In the genomic region with DNA sequence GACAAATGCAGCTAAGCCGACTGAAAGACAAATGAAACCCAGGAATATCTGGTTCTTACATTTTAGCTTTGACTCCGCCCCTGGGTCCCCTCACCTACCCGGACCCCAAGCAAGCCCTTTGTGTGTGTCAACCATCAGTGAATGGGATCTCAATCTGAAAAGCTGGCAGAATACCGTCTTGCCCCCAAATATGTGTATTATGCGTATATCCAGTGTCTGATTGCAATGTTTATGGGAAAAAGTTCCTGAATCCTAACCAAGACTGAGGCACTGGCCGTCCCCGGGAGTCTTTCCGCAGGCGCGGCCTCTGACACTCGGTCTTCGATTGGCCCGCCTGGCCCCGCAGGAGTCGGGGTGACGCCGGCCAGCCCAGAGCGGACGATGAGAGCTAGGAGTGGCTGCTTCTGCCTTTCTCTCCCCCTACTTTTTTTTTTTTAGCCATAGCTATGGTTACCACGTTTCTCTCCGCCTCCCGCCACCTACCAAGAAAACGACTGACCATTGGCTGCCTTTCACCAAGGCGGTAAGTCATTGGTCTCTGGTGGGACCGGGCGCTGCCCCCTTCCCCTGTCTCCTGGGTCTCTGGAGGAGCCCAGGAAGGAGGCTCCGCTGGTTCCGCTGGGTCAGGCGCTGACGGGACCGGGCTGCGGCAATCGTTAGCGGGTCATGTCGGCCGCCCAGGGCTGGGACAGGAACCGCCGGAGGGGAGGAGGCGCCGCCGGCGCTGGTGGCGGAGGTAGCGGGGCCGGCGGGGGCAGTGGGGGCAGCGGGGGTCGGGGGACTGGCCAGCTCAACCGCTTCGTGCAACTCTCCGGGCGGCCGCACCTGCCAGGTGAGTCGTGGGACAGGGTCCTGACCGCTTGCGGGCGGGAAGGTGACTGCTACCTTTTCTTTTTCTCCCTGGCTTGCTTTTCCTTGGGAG, we compare ENCODE assay signal across 1 cellular context.
TF ChIP-seq lines count a peak whose summit lies in the region.

A gene with protein sequence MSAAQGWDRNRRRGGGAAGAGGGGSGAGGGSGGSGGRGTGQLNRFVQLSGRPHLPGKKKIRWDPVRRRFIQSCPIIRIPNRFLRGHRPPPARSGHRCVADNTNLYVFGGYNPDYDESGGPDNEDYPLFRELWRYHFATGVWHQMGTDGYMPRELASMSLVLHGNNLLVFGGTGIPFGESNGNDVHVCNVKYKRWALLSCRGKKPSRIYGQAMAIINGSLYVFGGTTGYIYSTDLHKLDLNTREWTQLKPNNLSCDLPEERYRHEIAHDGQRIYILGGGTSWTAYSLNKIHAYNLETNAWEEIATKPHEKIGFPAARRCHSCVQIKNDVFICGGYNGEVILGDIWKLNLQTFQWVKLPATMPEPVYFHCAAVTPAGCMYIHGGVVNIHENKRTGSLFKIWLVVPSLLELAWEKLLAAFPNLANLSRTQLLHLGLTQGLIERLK (plus strand): TSS at position 557 of the 922 bp plus-strand sequence. CDS start 110 bp downstream, at position 667.

TF ChIP-seq in HepG2, 621 proteins besides CTCF, POLR2A, EP300 and RAD21 (continued from another document and continues in another):
- TF ChIP-seq, protein P1, sequence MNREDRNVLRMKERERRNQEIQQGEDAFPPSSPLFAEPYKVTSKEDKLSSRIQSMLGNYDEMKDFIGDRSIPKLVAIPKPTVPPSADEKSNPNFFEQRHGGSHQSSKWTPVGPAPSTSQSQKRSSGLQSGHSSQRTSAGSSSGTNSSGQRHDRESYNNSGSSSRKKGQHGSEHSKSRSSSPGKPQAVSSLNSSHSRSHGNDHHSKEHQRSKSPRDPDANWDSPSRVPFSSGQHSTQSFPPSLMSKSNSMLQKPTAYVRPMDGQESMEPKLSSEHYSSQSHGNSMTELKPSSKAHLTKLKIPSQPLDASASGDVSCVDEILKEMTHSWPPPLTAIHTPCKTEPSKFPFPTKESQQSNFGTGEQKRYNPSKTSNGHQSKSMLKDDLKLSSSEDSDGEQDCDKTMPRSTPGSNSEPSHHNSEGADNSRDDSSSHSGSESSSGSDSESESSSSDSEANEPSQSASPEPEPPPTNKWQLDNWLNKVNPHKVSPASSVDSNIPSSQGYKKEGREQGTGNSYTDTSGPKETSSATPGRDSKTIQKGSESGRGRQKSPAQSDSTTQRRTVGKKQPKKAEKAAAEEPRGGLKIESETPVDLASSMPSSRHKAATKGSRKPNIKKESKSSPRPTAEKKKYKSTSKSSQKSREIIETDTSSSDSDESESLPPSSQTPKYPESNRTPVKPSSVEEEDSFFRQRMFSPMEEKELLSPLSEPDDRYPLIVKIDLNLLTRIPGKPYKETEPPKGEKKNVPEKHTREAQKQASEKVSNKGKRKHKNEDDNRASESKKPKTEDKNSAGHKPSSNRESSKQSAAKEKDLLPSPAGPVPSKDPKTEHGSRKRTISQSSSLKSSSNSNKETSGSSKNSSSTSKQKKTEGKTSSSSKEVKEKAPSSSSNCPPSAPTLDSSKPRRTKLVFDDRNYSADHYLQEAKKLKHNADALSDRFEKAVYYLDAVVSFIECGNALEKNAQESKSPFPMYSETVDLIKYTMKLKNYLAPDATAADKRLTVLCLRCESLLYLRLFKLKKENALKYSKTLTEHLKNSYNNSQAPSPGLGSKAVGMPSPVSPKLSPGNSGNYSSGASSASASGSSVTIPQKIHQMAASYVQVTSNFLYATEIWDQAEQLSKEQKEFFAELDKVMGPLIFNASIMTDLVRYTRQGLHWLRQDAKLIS (CRISPR knock-in tag; IDR thresholded peaks at IDR 0.05) = no peak
- TF ChIP-seq ZNF446 (CRISPR knock-in tag; IDR thresholded peaks at IDR 0.05) (no peak), MLLT10 (CRISPR knock-in tag; IDR thresholded peaks at IDR 0.05) (no peak), IKZF4 (CRISPR knock-in tag; IDR thresholded peaks at IDR 0.05; ENCODE audit: borderline replicate concordance, low read depth, not compliant biosample characterization) (no peak), PCBP1 (IDR thresholded peaks at IDR 0.05; ENCODE audit: borderline replicate concordance, low read depth, low read length) (0 out of 2 replicates have a peak, but pooled peaks have one; percentile 49), TBX3 (IDR thresholded peaks at IDR 0.05; ENCODE audit: borderline replicate concordance) (peak; percentile 62; the same call in 1 of the 2 replicates), JUNB (CRISPR knock-in tag; IDR thresholded peaks at IDR 0.05; ENCODE audit: borderline replicate concordance) (no peak), ZNF441 (CRISPR knock-in tag; IDR thresholded peaks at IDR 0.05; ENCODE audit: borderline replicate concordance) (peak; percentile 52; the same call in 1 of the 2 replicates), GFI1 (CRISPR knock-in tag; IDR thresholded peaks at IDR 0.05; ENCODE audit: borderline replicate concordance) (peak; percentile 43; the same call in 1 of the 2 replicates), ZFX (CRISPR knock-in tag; IDR thresholded peaks at IDR 0.05; ENCODE audit: low read depth) (peak; percentile 84), NCOR1 (IDR thresholded peaks at IDR 0.05; ENCODE audit: borderline replicate concordance, low read length) (no peak), ZNF510 (CRISPR knock-in tag; IDR thresholded peaks at IDR 0.05; ENCODE audit: low read depth) (peak; percentile 80; the same call in 1 of the 2 replicates), NFKBIZ (CRISPR knock-in tag; IDR thresholded peaks at IDR 0.05) (peak; percentile 74; the same call in 1 of the 2 replicates), ZNF891 (CRISPR knock-in tag; IDR thresholded peaks at IDR 0.05) (peak; percentile 50; the same call in 1 of the 2 replicates), ZSCAN9 (CRISPR knock-in tag; IDR thresholded peaks at IDR 0.05; ENCODE audit: borderline replicate concordance) (peak; percentile 59; the same call in 1 of the 2 replicates), ZNF12 (CRISPR knock-in tag; IDR thresholded peaks at IDR 0.05) (no peak), PHF21A (CRISPR knock-in tag; IDR thresholded peaks at IDR 0.05) (peak; percentile 89), PHF20 (CRISPR knock-in tag; IDR thresholded peaks at IDR 0.05) (peak; percentile 86), RBAK (CRISPR knock-in tag; IDR thresholded peaks at IDR 0.05) (0 out of 2 replicates have a peak, but pooled peaks have one; percentile 39), LCORL (IDR thresholded peaks at IDR 0.05) (no peak), LCORL (CRISPR knock-in tag; IDR thresholded peaks at IDR 0.05) (peak; percentile 70), ETV5 (CRISPR knock-in tag; IDR thresholded peaks at IDR 0.05; ENCODE audit: borderline replicate concordance) (peak; percentile 21; the same call in 1 of the 2 replicates), ZNF567 (CRISPR knock-in tag; IDR thresholded peaks at IDR 0.05; ENCODE audit: borderline replicate concordance) (0 out of 2 replicates have a peak, but pooled peaks have one; percentile 59)
- TF ChIP-seq, protein P2, sequence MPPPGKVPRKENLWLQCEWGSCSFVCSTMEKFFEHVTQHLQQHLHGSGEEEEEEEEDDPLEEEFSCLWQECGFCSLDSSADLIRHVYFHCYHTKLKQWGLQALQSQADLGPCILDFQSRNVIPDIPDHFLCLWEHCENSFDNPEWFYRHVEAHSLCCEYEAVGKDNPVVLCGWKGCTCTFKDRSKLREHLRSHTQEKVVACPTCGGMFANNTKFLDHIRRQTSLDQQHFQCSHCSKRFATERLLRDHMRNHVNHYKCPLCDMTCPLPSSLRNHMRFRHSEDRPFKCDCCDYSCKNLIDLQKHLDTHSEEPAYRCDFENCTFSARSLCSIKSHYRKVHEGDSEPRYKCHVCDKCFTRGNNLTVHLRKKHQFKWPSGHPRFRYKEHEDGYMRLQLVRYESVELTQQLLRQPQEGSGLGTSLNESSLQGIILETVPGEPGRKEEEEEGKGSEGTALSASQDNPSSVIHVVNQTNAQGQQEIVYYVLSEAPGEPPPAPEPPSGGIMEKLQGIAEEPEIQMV (CRISPR knock-in tag; IDR thresholded peaks at IDR 0.05; ENCODE audit: low read depth) = peak; percentile 76; the same call in 1 of the 2 replicates
- TF ChIP-seq, protein P3, sequence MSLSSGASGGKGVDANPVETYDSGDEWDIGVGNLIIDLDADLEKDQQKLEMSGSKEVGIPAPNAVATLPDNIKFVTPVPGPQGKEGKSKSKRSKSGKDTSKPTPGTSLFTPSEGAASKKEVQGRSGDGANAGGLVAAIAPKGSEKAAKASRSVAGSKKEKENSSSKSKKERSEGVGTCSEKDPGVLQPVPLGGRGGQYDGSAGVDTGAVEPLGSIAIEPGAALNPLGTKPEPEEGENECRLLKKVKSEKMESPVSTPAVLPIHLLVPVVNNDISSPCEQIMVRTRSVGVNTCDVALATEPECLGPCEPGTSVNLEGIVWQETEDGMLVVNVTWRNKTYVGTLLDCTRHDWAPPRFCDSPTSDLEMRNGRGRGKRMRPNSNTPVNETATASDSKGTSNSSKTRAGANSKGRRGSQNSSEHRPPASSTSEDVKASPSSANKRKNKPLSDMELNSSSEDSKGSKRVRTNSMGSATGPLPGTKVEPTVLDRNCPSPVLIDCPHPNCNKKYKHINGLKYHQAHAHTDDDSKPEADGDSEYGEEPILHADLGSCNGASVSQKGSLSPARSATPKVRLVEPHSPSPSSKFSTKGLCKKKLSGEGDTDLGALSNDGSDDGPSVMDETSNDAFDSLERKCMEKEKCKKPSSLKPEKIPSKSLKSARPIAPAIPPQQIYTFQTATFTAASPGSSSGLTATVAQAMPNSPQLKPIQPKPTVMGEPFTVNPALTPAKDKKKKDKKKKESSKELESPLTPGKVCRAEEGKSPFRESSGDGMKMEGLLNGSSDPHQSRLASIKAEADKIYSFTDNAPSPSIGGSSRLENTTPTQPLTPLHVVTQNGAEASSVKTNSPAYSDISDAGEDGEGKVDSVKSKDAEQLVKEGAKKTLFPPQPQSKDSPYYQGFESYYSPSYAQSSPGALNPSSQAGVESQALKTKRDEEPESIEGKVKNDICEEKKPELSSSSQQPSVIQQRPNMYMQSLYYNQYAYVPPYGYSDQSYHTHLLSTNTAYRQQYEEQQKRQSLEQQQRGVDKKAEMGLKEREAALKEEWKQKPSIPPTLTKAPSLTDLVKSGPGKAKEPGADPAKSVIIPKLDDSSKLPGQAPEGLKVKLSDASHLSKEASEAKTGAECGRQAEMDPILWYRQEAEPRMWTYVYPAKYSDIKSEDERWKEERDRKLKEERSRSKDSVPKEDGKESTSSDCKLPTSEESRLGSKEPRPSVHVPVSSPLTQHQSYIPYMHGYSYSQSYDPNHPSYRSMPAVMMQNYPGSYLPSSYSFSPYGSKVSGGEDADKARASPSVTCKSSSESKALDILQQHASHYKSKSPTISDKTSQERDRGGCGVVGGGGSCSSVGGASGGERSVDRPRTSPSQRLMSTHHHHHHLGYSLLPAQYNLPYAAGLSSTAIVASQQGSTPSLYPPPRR (CRISPR knock-in tag; IDR thresholded peaks at IDR 0.05; ENCODE audit: borderline replicate concordance) = peak; percentile 45; the same call in 1 of the 2 replicates
- TF ChIP-seq, protein P4, sequence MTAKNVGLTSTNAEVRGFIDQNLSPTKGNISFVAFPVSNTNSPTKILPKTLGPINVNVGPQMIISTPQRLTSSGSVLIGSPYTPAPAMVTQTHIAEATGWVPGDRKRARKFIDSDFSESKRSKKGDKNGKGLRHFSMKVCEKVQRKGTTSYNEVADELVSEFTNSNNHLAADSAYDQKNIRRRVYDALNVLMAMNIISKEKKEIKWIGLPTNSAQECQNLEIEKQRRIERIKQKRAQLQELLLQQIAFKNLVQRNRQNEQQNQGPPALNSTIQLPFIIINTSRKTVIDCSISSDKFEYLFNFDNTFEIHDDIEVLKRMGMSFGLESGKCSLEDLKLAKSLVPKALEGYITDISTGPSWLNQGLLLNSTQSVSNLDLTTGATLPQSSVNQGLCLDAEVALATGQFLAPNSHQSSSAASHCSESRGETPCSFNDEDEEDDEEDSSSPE (CRISPR knock-in tag; IDR thresholded peaks at IDR 0.05) = peak; percentile 26; the same call in 1 of the 2 replicates
- TF ChIP-seq, protein P5, sequence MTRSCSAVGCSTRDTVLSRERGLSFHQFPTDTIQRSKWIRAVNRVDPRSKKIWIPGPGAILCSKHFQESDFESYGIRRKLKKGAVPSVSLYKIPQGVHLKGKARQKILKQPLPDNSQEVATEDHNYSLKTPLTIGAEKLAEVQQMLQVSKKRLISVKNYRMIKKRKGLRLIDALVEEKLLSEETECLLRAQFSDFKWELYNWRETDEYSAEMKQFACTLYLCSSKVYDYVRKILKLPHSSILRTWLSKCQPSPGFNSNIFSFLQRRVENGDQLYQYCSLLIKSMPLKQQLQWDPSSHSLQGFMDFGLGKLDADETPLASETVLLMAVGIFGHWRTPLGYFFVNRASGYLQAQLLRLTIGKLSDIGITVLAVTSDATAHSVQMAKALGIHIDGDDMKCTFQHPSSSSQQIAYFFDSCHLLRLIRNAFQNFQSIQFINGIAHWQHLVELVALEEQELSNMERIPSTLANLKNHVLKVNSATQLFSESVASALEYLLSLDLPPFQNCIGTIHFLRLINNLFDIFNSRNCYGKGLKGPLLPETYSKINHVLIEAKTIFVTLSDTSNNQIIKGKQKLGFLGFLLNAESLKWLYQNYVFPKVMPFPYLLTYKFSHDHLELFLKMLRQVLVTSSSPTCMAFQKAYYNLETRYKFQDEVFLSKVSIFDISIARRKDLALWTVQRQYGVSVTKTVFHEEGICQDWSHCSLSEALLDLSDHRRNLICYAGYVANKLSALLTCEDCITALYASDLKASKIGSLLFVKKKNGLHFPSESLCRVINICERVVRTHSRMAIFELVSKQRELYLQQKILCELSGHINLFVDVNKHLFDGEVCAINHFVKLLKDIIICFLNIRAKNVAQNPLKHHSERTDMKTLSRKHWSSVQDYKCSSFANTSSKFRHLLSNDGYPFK (CRISPR knock-in tag; IDR thresholded peaks at IDR 0.05; ENCODE audit: borderline replicate concordance) = peak; percentile 90
- TF ChIP-seq, protein P6, sequence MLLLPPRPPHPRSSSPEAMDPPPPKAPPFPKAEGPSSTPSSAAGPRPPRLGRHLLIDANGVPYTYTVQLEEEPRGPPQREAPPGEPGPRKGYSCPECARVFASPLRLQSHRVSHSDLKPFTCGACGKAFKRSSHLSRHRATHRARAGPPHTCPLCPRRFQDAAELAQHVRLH (CRISPR knock-in tag; IDR thresholded peaks at IDR 0.05; ENCODE audit: borderline replicate concordance, low read depth) = peak; percentile 82; the same call in 1 of the 2 replicates
- TF ChIP-seq, protein P7, sequence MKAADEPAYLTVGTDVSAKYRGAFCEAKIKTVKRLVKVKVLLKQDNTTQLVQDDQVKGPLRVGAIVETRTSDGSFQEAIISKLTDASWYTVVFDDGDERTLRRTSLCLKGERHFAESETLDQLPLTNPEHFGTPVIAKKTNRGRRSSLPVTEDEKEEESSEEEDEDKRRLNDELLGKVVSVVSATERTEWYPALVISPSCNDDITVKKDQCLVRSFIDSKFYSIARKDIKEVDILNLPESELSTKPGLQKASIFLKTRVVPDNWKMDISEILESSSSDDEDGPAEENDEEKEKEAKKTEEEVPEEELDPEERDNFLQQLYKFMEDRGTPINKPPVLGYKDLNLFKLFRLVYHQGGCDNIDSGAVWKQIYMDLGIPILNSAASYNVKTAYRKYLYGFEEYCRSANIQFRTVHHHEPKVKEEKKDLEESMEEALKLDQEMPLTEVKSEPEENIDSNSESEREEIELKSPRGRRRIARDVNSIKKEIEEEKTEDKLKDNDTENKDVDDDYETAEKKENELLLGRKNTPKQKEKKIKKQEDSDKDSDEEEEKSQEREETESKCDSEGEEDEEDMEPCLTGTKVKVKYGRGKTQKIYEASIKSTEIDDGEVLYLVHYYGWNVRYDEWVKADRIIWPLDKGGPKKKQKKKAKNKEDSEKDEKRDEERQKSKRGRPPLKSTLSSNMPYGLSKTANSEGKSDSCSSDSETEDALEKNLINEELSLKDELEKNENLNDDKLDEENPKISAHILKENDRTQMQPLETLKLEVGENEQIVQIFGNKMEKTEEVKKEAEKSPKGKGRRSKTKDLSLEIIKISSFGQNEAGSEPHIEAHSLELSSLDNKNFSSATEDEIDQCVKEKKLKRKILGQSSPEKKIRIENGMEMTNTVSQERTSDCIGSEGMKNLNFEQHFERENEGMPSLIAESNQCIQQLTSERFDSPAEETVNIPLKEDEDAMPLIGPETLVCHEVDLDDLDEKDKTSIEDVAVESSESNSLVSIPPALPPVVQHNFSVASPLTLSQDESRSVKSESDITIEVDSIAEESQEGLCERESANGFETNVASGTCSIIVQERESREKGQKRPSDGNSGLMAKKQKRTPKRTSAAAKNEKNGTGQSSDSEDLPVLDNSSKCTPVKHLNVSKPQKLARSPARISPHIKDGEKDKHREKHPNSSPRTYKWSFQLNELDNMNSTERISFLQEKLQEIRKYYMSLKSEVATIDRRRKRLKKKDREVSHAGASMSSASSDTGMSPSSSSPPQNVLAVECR (CRISPR knock-in tag; IDR thresholded peaks at IDR 0.05; ENCODE audit: borderline replicate concordance) = peak; percentile 86
